Comparison of ENCODE assay signal across 2 cellular contexts in the genomic region with DNA sequence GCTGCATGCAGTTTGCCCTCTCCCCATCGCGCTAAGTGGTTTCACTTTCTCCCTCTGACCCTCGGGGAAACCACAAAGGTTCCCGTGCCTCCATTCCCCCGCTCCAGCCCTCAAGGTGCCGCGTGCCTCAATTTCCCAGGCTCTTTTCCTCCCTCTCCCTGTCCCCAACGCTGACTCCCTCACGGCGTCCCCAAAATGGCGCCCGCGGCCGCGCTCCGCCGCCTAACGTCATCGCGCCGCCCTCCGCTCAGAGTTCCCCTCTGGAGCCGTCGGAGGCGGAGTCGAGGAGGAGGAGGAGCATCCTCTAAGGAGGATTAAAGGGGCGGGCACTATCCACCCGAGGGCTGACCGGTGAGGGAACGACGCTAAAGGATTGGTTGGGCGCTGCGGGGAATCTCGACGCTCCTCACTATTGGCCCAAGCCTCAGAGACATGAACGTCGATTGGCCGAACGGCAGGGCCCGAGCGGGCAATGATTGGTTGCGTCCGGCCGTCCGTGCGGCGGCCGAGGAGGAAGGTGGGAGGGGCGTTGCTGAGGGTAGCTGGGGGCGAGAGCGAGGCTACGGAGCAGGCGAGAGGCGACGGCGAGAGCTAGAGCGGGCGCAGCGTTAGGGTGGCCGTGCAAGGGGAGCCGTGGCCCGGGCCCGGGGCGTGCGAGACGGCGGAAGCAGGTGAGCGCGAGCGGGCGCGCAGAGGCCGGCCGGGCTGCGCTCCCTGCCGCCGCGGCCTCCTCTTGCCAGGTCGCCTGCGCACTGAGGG.
TF ChIP-seq lines count a peak whose summit lies in the region.

A gene with protein sequence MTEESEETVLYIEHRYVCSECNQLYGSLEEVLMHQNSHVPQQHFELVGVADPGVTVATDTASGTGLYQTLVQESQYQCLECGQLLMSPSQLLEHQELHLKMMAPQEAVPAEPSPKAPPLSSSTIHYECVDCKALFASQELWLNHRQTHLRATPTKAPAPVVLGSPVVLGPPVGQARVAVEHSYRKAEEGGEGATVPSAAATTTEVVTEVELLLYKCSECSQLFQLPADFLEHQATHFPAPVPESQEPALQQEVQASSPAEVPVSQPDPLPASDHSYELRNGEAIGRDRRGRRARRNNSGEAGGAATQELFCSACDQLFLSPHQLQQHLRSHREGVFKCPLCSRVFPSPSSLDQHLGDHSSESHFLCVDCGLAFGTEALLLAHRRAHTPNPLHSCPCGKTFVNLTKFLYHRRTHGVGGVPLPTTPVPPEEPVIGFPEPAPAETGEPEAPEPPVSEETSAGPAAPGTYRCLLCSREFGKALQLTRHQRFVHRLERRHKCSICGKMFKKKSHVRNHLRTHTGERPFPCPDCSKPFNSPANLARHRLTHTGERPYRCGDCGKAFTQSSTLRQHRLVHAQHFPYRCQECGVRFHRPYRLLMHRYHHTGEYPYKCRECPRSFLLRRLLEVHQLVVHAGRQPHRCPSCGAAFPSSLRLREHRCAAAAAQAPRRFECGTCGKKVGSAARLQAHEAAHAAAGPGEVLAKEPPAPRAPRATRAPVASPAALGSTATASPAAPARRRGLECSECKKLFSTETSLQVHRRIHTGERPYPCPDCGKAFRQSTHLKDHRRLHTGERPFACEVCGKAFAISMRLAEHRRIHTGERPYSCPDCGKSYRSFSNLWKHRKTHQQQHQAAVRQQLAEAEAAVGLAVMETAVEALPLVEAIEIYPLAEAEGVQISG (plus strand): TSS at position 551 of the 759 bp plus-strand sequence. CDS start 2,441 bp downstream, outside the sequence.

TF ChIP-seq in HCT116, 20 proteins besides CTCF, POLR2A, EP300 and RAD21 (continued from another document):
- TF ChIP-seq, protein P1, sequence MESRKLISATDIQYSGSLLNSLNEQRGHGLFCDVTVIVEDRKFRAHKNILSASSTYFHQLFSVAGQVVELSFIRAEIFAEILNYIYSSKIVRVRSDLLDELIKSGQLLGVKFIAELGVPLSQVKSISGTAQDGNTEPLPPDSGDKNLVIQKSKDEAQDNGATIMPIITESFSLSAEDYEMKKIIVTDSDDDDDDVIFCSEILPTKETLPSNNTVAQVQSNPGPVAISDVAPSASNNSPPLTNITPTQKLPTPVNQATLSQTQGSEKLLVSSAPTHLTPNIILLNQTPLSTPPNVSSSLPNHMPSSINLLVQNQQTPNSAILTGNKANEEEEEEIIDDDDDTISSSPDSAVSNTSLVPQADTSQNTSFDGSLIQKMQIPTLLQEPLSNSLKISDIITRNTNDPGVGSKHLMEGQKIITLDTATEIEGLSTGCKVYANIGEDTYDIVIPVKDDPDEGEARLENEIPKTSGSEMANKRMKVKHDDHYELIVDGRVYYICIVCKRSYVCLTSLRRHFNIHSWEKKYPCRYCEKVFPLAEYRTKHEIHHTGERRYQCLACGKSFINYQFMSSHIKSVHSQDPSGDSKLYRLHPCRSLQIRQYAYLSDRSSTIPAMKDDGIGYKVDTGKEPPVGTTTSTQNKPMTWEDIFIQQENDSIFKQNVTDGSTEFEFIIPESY (IDR thresholded peaks at IDR 0.05; ENCODE audit: extremely low read depth, insufficient replicate concordance, low read length): peak; percentile 46
- TF ChIP-seq, protein P2, sequence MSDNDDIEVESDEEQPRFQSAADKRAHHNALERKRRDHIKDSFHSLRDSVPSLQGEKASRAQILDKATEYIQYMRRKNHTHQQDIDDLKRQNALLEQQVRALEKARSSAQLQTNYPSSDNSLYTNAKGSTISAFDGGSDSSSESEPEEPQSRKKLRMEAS (IDR thresholded peaks at IDR 0.05): peak; percentile 90
- TF ChIP-seq EZH2 (IDR thresholded peaks at IDR 0.05) (no peak), ZFX (IDR thresholded peaks at IDR 0.05) (peak; percentile 92), CEBPB (IDR thresholded peaks at IDR 0.05; ENCODE audit: low read depth) (no peak), ELF1 (IDR thresholded peaks at IDR 0.05; ENCODE audit: borderline replicate concordance, low read depth) (no peak), CBX3 (IDR thresholded peaks at IDR 0.05; ENCODE audit: low read depth) (no peak), POLR2AphosphoS5 (IDR thresholded peaks at IDR 0.05; ENCODE audit: low read depth, low read length) (peak; percentile 54; the same call in 1 of the 2 replicates), SRF (IDR thresholded peaks at IDR 0.05; ENCODE audit: low read depth) (no peak), EZH2phosphoT487 (IDR thresholded peaks at IDR 0.05; ENCODE audit: borderline replicate concordance) (no peak), SP1 (IDR thresholded peaks at IDR 0.05; ENCODE audit: low read depth) (peak; percentile 98), JUND (IDR thresholded peaks at IDR 0.05) (no peak), YY1 (IDR thresholded peaks at IDR 0.05; ENCODE audit: extremely low read depth, insufficient replicate concordance, low read depth, low read length) (peak; percentile 97), SIN3A (IDR thresholded peaks at IDR 0.05; ENCODE audit: low read depth) (peak; percentile 80), ZNF274 (IDR thresholded peaks at IDR 0.05; ENCODE audit: low read depth, low read length) (no peak), FOSL1 (IDR thresholded peaks at IDR 0.05; ENCODE audit: low read depth) (no peak), EGR1 (IDR thresholded peaks at IDR 0.05; ENCODE audit: low read depth) (no peak)
- TF ChIP-seq, protein P3, sequence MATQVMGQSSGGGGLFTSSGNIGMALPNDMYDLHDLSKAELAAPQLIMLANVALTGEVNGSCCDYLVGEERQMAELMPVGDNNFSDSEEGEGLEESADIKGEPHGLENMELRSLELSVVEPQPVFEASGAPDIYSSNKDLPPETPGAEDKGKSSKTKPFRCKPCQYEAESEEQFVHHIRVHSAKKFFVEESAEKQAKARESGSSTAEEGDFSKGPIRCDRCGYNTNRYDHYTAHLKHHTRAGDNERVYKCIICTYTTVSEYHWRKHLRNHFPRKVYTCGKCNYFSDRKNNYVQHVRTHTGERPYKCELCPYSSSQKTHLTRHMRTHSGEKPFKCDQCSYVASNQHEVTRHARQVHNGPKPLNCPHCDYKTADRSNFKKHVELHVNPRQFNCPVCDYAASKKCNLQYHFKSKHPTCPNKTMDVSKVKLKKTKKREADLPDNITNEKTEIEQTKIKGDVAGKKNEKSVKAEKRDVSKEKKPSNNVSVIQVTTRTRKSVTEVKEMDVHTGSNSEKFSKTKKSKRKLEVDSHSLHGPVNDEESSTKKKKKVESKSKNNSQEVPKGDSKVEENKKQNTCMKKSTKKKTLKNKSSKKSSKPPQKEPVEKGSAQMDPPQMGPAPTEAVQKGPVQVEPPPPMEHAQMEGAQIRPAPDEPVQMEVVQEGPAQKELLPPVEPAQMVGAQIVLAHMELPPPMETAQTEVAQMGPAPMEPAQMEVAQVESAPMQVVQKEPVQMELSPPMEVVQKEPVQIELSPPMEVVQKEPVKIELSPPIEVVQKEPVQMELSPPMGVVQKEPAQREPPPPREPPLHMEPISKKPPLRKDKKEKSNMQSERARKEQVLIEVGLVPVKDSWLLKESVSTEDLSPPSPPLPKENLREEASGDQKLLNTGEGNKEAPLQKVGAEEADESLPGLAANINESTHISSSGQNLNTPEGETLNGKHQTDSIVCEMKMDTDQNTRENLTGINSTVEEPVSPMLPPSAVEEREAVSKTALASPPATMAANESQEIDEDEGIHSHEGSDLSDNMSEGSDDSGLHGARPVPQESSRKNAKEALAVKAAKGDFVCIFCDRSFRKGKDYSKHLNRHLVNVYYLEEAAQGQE (IDR thresholded peaks at IDR 0.05; ENCODE audit: low read depth): no peak
- TF ChIP-seq, protein P4, sequence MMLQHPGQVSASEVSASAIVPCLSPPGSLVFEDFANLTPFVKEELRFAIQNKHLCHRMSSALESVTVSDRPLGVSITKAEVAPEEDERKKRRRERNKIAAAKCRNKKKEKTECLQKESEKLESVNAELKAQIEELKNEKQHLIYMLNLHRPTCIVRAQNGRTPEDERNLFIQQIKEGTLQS (IDR thresholded peaks at IDR 0.05): no peak

TF ChIP-seq in neural cell, 6 proteins besides CTCF, POLR2A, EP300 and RAD21 (continued from another document):
- TF ChIP-seq, protein P3 (IDR thresholded peaks at IDR 0.05; ENCODE audit: borderline replicate concordance): peak; percentile 88
- TF ChIP-seq POLR2AphosphoS5 (IDR thresholded peaks at IDR 0.05): peak; percentile 94
